In the genomic region with DNA sequence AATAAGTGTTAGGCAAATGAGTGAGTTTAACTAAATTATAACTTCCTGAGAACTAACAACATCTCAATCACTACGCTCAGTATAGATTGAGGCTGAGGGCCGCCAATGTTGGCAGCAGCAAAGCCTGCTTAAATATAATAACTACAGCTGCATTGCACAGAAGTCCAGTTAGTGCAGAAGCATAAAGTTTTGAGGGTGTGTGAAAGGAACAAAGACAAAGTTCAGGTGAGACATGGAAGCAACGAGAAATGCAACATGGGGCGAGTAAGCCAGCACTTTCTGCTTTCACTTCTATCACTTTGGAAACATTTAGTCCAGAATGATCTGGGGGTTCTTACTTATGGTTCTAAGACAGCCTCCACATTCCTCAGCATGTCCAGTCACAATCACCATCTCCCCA, we compare ENCODE assay signal across 21 cellular contexts.
DNase-seq lines count a peak whose midpoint lies in the region; ATAC-seq, FAIRE-seq and TF ChIP-seq lines count a peak whose summit lies in the region.
"Had no signal": no experiment of that assay in that cellular context is flagged by ENCODE, and none has a peak within 500 bp of the region (broad histone marks: within the 10 kb centered on the region; RNA-seq: fewer than 3 reads in every experiment).

No MANE protein-coding gene starts in this region.

- no peak overlapping the region for H2BK120ac ChIP-seq in mesendoderm (ENCODE audit: low read depth, low read length)

- no peak overlapping the region for H2BK15ac ChIP-seq in mesendoderm (replicated peaks; ENCODE audit: low read depth)

- H3F3A ChIP-seq in SK-N-SH (replicated peaks; ENCODE audit: insufficient read depth), result no peaks in the 10 kb centered on the region

- H3K9me3 ChIP-seq in body of pancreas (no peaks in the 10 kb centered on the region), pancreas (no peaks in the 10 kb centered on the region), transverse colon (no peaks in the 10 kb centered on the region), SK-N-SH (no peaks in the 10 kb centered on the region)
- H3K9me3 ChIP-seq: A549, BE2C had no signal

- H3K4me2 ChIP-seq in mesendoderm (ENCODE audit: low read length) (no peak overlapping the region), SK-N-SH (no peak overlapping the region)
- H3K4me2 ChIP-seq: A549, BLaER1 had no signal

- H3K79me2 ChIP-seq in mesendoderm (ENCODE audit: control insufficient read depth, insufficient read depth, low read length) (no peaks in the 10 kb centered on the region), SK-N-SH (ENCODE audit: insufficient read depth) (no peaks in the 10 kb centered on the region)

- no peak overlapping the region for H3K4ac ChIP-seq in mesendoderm (ENCODE audit: low read depth, low read length)

- no peak overlapping the region for H3K9ac ChIP-seq in mesendoderm (ENCODE audit: low read length)
- H3K9ac ChIP-seq in SK-N-SH, result no peak overlapping the region
- H3K9ac ChIP-seq: BLaER1 had no signal

- no peak overlapping the region for H3K56ac ChIP-seq in mesendoderm (ENCODE audit: low read length)

- H3K4me3 ChIP-seq in body of pancreas (no peak overlapping the region), mesendoderm (ENCODE audit: low read length) (no peak overlapping the region), pancreas (no peak overlapping the region), transverse colon (no peak overlapping the region), SK-N-SH (ENCODE audit: low read depth in 2 of 2, low read length in 1 of 2) (no peak overlapping the region)
- H3K4me3 ChIP-seq: A549, BLaER1 had no signal

- H3K23ac ChIP-seq in mesendoderm (ENCODE audit: low read length), result no peak overlapping the region

- H3K4me1 ChIP-seq in body of pancreas (peaks cover 17% of the 10 kb centered on the region), mesendoderm (ENCODE audit: control insufficient read depth, low read depth, low read length) (peaks cover 3% of the 10 kb centered on the region), pancreas (no peaks in the 10 kb centered on the region), transverse colon (peaks cover 0 to 23% (median 2%) of the 10 kb centered on the region in 4 donors), SK-N-SH (ENCODE audit: control insufficient read depth in 1 of 2, insufficient read depth in 2 of 2, low read depth in 1 of 2, low read length in 1 of 2) (no peaks in the 10 kb centered on the region)
- H3K4me1 ChIP-seq: A549, BE2C had no signal

- no peak overlapping the region for H4K8ac ChIP-seq in mesendoderm (ENCODE audit: low read depth, low read length)

- no peak overlapping the region for H4K5ac ChIP-seq in mesendoderm (ENCODE audit: low read length)

- ATAC-seq in body of pancreas, result no peak
- no peak for ATAC-seq in pancreas
- ATAC-seq: A549 had no signal

- POLR2A ChIA-PET in SK-N-SH (lab: Yijun Ruan, JAX), result no interaction called here

- TF ChIP-seq POLR2A in body of pancreas (IDR thresholded peaks at IDR 0.05) (no peak), transverse colon (IDR thresholded peaks at IDR 0.05) (no peak)

- H3K36me3 ChIP-seq in body of pancreas (replicated peaks in 1 of 2; ENCODE audit: insufficient read depth in 1 of 2, low read depth in 2 of 2) (no peaks in the 10 kb centered on the region), mesendoderm (ENCODE audit: control insufficient read depth, insufficient read depth, low read length) (no peaks in the 10 kb centered on the region), pancreas (no peaks in the 10 kb centered on the region), transverse colon (no peaks in the 10 kb centered on the region), SK-N-SH (replicated peaks in 1 of 2; ENCODE audit: control insufficient read depth in 1 of 2, insufficient read depth in 2 of 2, low read length in 1 of 2) (no peaks in the 10 kb centered on the region)
- H3K36me3 ChIP-seq: BE2C, BLaER1 had no signal

- CTCF ChIA-PET in SK-N-SH (lab: Yijun Ruan, JAX), result no interaction called here

- H2AK5ac ChIP-seq in mesendoderm (ENCODE audit: low read length), result no peak overlapping the region

- in situ Hi-C loops in transverse colon (cut with MboI; ENCODE audit: low pct_ligation_motif_present in 1 of 4, low pct_unique_long_range_greater_than_20kb in 1 of 4, low sequenced_read_pairs in 3 of 4), result no loop called here

- no peak for TF ChIP-seq CTCF in body of pancreas (IDR thresholded peaks at IDR 0.05)
- TF ChIP-seq CTCF in pancreas (IDR thresholded peaks at IDR 0.05), result no peak
- TF ChIP-seq CTCF in transverse colon (IDR thresholded peaks at IDR 0.05), result no peak
- TF ChIP-seq CTCF in SK-N-SH (IDR thresholded peaks at IDR 0.05), result no peak

- intact Hi-C loops in body of pancreas (cut with DNase I), result no loop called here
- intact Hi-C loops in pancreas (cut with DNase I), result no loop called here
- intact Hi-C loops in transverse colon (cut with DNase I; ENCODE audit: low total_unique reads), result no loop called here

- H3K27ac ChIP-seq in body of pancreas, result peak overlapping the region; percentile 28 to 72 (median 51)
- no peak overlapping the region for H3K27ac ChIP-seq in mesendoderm (ENCODE audit: low read depth, low read length)
- H3K27ac ChIP-seq in pancreas, result peak overlapping the region; percentile 21 to 38 (median 32)
- no peak overlapping the region for H3K27ac ChIP-seq in transverse colon
- H3K27ac ChIP-seq in SK-N-SH (ENCODE audit: low read depth in 2 of 2, low read length in 1 of 2), result no peak overlapping the region
- H3K27ac ChIP-seq: 22Rv1, A549, BLaER1 had no signal

- H3K79me1 ChIP-seq in mesendoderm (ENCODE audit: low read length), result no peaks in the 10 kb centered on the region

- no peak overlapping the region for H2BK5ac ChIP-seq in mesendoderm (ENCODE audit: low read length)

- no peak overlapping the region for H2AFZ ChIP-seq in SK-N-SH (ENCODE audit: low read depth)

- no peaks in the 10 kb centered on the region for H3K9me2 ChIP-seq in SK-N-SH

- no peak for TF ChIP-seq EP300 in transverse colon (IDR thresholded peaks at IDR 0.05; ENCODE audit: low read depth)
- no peak for TF ChIP-seq EP300 in SK-N-SH (IDR thresholded peaks at IDR 0.05; ENCODE audit: borderline replicate concordance in 1 of 2, low read depth in 1 of 2, low read length in 1 of 2)

- 74 to 80% methylated on average over 4 of the region's 4 CpGs for WGBS in body of pancreas, 2 donors
- WGBS in mesendoderm (ENCODE audit: extremely low coverage, insufficient coverage, low lambda C conversion rate), result no CpG with 5 or more reads among the region's 4 CpGs
- WGBS in pancreas, 2 donors, result 73 to 77% methylated on average over 4 of the region's 4 CpGs
- 47 to 64% methylated on average over 4 of the region's 4 CpGs for WGBS in transverse colon (ENCODE audit: low coverage in 1 of 2), 2 donors
- WGBS in SK-N-SH (ENCODE audit: low lambda C conversion rate), result 48% methylated on average over 4 of the region's 4 CpGs

- FAIRE-seq in pancreas (lab: Jason Lieb, UNC), result no peak
- FAIRE-seq: A549, G401.6, GM12891, GM19239 had no signal

- H3K18ac ChIP-seq in mesendoderm (ENCODE audit: low read length), result peak overlapping the region; percentile 51

- TF ChIP-seq RAD21 in SK-N-SH (IDR thresholded peaks at IDR 0.05; ENCODE audit: low read length), result no peak

- H3K27me3 ChIP-seq in body of pancreas, result no peaks in the 10 kb centered on the region
- no peaks in the 10 kb centered on the region for H3K27me3 ChIP-seq in mesendoderm (ENCODE audit: insufficient read depth, low read length, poor library complexity)
- H3K27me3 ChIP-seq in pancreas, result no peaks in the 10 kb centered on the region
- H3K27me3 ChIP-seq in transverse colon, result no peaks in the 10 kb centered on the region
- H3K27me3 ChIP-seq in SK-N-SH (ENCODE audit: insufficient read depth), result no peaks in the 10 kb centered on the region
- H3K27me3 ChIP-seq: BE2C, BLaER1 had no signal

- DNase-seq in body of pancreas (no peak), mesendoderm (no peak), pancreas (no peak), transverse colon (peak; percentile 16), SK-N-SH (no peak), DMS 273 (lab: John Stamatoyannopoulos, UW; ENCODE audit: unreplicated experiment) (no peak), mucosa of gallbladder (ENCODE audit: low spot score) (no peak)
- DNase-seq: BE2C; C1 segment of cervical spinal cord; CD4-positive, alpha-beta memory T cell; CD4-positive, CD25-positive, alpha-beta regulatory T cell; CD8-positive, alpha-beta memory T cell; COR-L47; DMS79 treated with DMSO at 0.1 percent for 48 hours; GF-D8 had no signal

- H4K20me1 ChIP-seq in SK-N-SH (ENCODE audit: insufficient read depth), result no peaks in the 10 kb centered on the region
- H4K20me1 ChIP-seq: BLaER1 had no signal

TF ChIP-seq in SK-N-SH, 30 proteins besides CTCF, POLR2A, EP300 and RAD21 (continues in another document):
- TF ChIP-seq JUND (IDR thresholded peaks at IDR 0.05) (no peak), GABPA (IDR thresholded peaks at IDR 0.05; ENCODE audit: low read depth) (no peak), TAF1 (IDR thresholded peaks at IDR 0.05; ENCODE audit: borderline replicate concordance, low read depth, low read length) (no peak), NRF1 (IDR thresholded peaks at IDR 0.05; ENCODE audit: low read depth, low read length) (no peak), YY1 (IDR thresholded peaks at IDR 0.05; ENCODE audit: low read depth) (no peak), NFIC (IDR thresholded peaks at IDR 0.05; ENCODE audit: borderline replicate concordance) (no peak)
- TF ChIP-seq, protein P1, sequence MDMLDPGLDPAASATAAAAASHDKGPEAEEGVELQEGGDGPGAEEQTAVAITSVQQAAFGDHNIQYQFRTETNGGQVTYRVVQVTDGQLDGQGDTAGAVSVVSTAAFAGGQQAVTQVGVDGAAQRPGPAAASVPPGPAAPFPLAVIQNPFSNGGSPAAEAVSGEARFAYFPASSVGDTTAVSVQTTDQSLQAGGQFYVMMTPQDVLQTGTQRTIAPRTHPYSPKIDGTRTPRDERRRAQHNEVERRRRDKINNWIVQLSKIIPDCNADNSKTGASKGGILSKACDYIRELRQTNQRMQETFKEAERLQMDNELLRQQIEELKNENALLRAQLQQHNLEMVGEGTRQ (IDR thresholded peaks at IDR 0.05; ENCODE audit: borderline replicate concordance, low read depth, low read length), result no peak
- TF ChIP-seq, protein P2, sequence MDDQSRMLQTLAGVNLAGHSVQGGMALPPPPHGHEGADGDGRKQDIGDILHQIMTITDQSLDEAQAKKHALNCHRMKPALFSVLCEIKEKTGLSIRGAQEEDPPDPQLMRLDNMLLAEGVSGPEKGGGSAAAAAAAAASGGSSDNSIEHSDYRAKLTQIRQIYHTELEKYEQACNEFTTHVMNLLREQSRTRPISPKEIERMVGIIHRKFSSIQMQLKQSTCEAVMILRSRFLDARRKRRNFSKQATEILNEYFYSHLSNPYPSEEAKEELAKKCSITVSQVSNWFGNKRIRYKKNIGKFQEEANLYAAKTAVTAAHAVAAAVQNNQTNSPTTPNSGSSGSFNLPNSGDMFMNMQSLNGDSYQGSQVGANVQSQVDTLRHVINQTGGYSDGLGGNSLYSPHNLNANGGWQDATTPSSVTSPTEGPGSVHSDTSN (IDR thresholded peaks at IDR 0.05), result no peak
- TF ChIP-seq, protein P3, sequence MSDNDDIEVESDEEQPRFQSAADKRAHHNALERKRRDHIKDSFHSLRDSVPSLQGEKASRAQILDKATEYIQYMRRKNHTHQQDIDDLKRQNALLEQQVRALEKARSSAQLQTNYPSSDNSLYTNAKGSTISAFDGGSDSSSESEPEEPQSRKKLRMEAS (IDR thresholded peaks at IDR 0.05; ENCODE audit: low read depth), result no peak

Comparison
In these comparisons a context has a peak if more than half of its experiments do, and no peak if none do; other contexts are left out.
1. H3K27ac ChIP-seq: peak in body of pancreas (4 of 4) and pancreas (4 of 4); none in mesendoderm (single experiment), transverse colon (0 of 4) and SK-N-SH (0 of 2).